ENCODE assay signal across 13 cellular contexts in genomic region chr12:1949771-1950470, GRCh38. TPM values are rescaled to one million over a fixed set of nuclear protein-coding genes. Genes with fewer than 3 reads are reported as not detected.
A peak's percentile ranks its signal among the peaks of the same experiment; 100 is the strongest.
DNase-seq lines count a peak whose midpoint lies in the region; ATAC-seq and TF ChIP-seq lines count a peak whose summit lies in the region.
"Had no signal": no experiment of that assay in that cellular context is flagged by ENCODE, and none has a peak within 500 bp of the region (broad histone marks: within the 10 kb centered on the region; RNA-seq: fewer than 3 reads in every experiment).

No MANE protein-coding gene starts in this region.

- H3K4me3 Mint-ChIP-seq in activated T-helper 2 cell treated with anti-CD3 and anti-CD28 coated beads, Interferon-gamma antibody, Interleukin-2, Interleukin-4, amounts not matched to agents 10 μg/mL and 5 μg/mL and 100 μg/mL, durations not matched to agents 14 hours and 24 hours and 36 hours (ENCODE audit: low read depth), result no peak overlapping the region
- H3K4me3 Mint-ChIP-seq: brain; stimulated activated naive CD8-positive, alpha-beta T cell treated with anti-CD3 and anti-CD28 coated beads, Interleukin-15, amount 100 ng/mL, for 72 hours had no signal

- H3K27ac ChIP-seq in lower lobe of right lung (peak overlapping the region; percentile 33), tibial artery (peak overlapping the region; percentile 53 to 57), A673 (ENCODE audit: low read depth, low read length, poor library complexity, severe bottlenecking) (no peak overlapping the region)

- no peaks in the 10 kb centered on the region for H3K27me3 Mint-ChIP-seq in activated T-helper 2 cell treated with anti-CD3 and anti-CD28 coated beads, Interferon-gamma antibody, Interleukin-2, Interleukin-4, amounts not matched to agents 10 μg/mL and 5 μg/mL and 100 μg/mL, durations not matched to agents 14 hours and 24 hours and 36 hours (ENCODE audit: low read depth)
- H3K27me3 Mint-ChIP-seq: brain; stimulated activated naive CD8-positive, alpha-beta T cell treated with anti-CD3 and anti-CD28 coated beads, Interleukin-15, amount 100 ng/mL, for 72 hours had no signal

- H3K27me3 ChIP-seq in lower lobe of right lung (ENCODE audit: low read depth) (no peaks in the 10 kb centered on the region), tibial artery (no peaks in the 10 kb centered on the region), A673 (replicated peaks; ENCODE audit: insufficient read depth, low read depth, low read length, poor library complexity) (no peaks in the 10 kb centered on the region)

- H3K4me3 ChIP-seq in lower lobe of right lung (no peak overlapping the region), tibial artery (no peak overlapping the region), A673 (ENCODE audit: low read depth, low read length, poor library complexity, severe bottlenecking) (no peak overlapping the region)

- peaks cover 41% of the 10 kb centered on the region for H3K36me3 Mint-ChIP-seq in activated T-helper 2 cell treated with anti-CD3 and anti-CD28 coated beads, Interferon-gamma antibody, Interleukin-2, Interleukin-4, amounts not matched to agents 10 μg/mL and 5 μg/mL and 100 μg/mL, durations not matched to agents 14 hours and 24 hours and 36 hours (ENCODE audit: low read depth)

- peak; percentile 87 for ATAC-seq in esophagus mucosa
- ATAC-seq in lower lobe of right lung, result peak; percentile 29 to 49
- ATAC-seq: stimulated activated naive CD8-positive, alpha-beta T cell treated with anti-CD3 and anti-CD28 coated beads, Interleukin-15, amount 100 ng/mL, for 72 hours had no signal

- H3K27ac Mint-ChIP-seq in activated T-helper 2 cell treated with anti-CD3 and anti-CD28 coated beads, Interferon-gamma antibody, Interleukin-2, Interleukin-4, amounts not matched to agents 10 μg/mL and 5 μg/mL and 100 μg/mL, durations not matched to agents 14 hours and 24 hours and 36 hours, result peak overlapping the region; percentile 71
- H3K27ac Mint-ChIP-seq: stimulated activated naive CD8-positive, alpha-beta T cell treated with anti-CD3 and anti-CD28 coated beads, Interleukin-15, amount 100 ng/mL, for 72 hours had no signal

- H3K9me3 ChIP-seq in lower lobe of right lung (no peaks in the 10 kb centered on the region), tibial artery (no peaks in the 10 kb centered on the region), A673 (ENCODE audit: low read depth, low read length, poor library complexity, severe bottlenecking) (no peaks in the 10 kb centered on the region)

- CTCF ChIA-PET in A673 (lab: Charles Lee), result no interaction called here

- TF ChIP-seq CTCF in lower lobe of right lung (IDR thresholded peaks at IDR 0.05) (no peak), tibial artery (IDR thresholded peaks at IDR 0.05) (no peak), A673 (conservative IDR thresholded peaks at IDR 0.05; ENCODE audit: low read depth, low read length) (no peak)

- POLR2A ChIA-PET in A673 (lab: Charles Lee; ENCODE audit: low non-redundant PET), result no interaction called here

- no TSS peak for BruUV-seq in A673 (replicated peaks; lab: Mats Ljungman, UMichigan)

- H3K4me1 Mint-ChIP-seq in activated T-helper 2 cell treated with anti-CD3 and anti-CD28 coated beads, Interferon-gamma antibody, Interleukin-2, Interleukin-4, amounts not matched to agents 10 μg/mL and 5 μg/mL and 100 μg/mL, durations not matched to agents 14 hours and 24 hours and 36 hours (ENCODE audit: low read depth), result peaks cover 15% of the 10 kb centered on the region
- H3K4me1 Mint-ChIP-seq: brain; stimulated activated naive CD8-positive, alpha-beta T cell treated with anti-CD3 and anti-CD28 coated beads, Interleukin-15, amount 100 ng/mL, for 72 hours had no signal

- no peak for DNase-seq in activated T-helper 2 cell treated with anti-CD3 and anti-CD28 coated beads, Interferon-gamma antibody, Interleukin-2, Interleukin-4, amounts not matched to agents 10 μg/mL and 5 μg/mL and 100 μg/mL, durations not matched to agents 14 hours and 24 hours and 36 hours (ENCODE audit: low spot score)
- DNase-seq in lower lobe of right lung, result no peak
- no peak for DNase-seq in tibial artery
- DNase-seq in NCI-H1417 (lab: John Stamatoyannopoulos, UW), result no peak
- DNase-seq in A673 (ENCODE audit: low spot score), result no peak
- DNase-seq in NCI-H510A (lab: John Stamatoyannopoulos, UW), result no peak
- no peak for DNase-seq in superior temporal gyrus (ENCODE audit: extremely low spot score)
- DNase-seq: activated CD4-positive, alpha-beta T cell treated with anti-CD3 and anti-CD28 coated beads for 4 hours; midbrain; stimulated activated naive CD8-positive, alpha-beta T cell treated with anti-CD3 and anti-CD28 coated beads, Interleukin-15, amount 100 ng/mL, for 72 hours had no signal

- no peaks in the 10 kb centered on the region for H3K9me3 Mint-ChIP-seq in activated T-helper 2 cell treated with anti-CD3 and anti-CD28 coated beads, Interferon-gamma antibody, Interleukin-2, Interleukin-4, amounts not matched to agents 10 μg/mL and 5 μg/mL and 100 μg/mL, durations not matched to agents 14 hours and 24 hours and 36 hours
- H3K9me3 Mint-ChIP-seq: stimulated activated naive CD8-positive, alpha-beta T cell treated with anti-CD3 and anti-CD28 coated beads, Interleukin-15, amount 100 ng/mL, for 72 hours had no signal

- intact Hi-C loops in activated T-helper 2 cell treated with anti-CD3 and anti-CD28 coated beads, Interferon-gamma antibody, Interleukin-2, Interleukin-4, amounts not matched to agents 10 μg/mL and 5 μg/mL and 100 μg/mL, durations not matched to agents 14 hours and 24 hours and 36 hours (cut with micrococcal nuclease), result no loop called here
- intact Hi-C loops in lower lobe of right lung (cut with DNase I) (no loop called here), tibial artery (cut with DNase I; ENCODE audit: low total_unique reads) (loop anchor here (10.0 kb wide), 1 partner anchor 305 kb away; no protein-coding TSS in a partner anchor), A673 (cut with micrococcal nuclease; ENCODE audit: unreplicated experiment) (no loop called here)

- H3K4me1 ChIP-seq in lower lobe of right lung (no peaks in the 10 kb centered on the region), tibial artery (peaks cover 0 to 15% (median 6%) of the 10 kb centered on the region in 4 donors), A673 (ENCODE audit: insufficient read depth, low read length, poor library complexity, severe bottlenecking) (no peaks in the 10 kb centered on the region)

- peaks cover 97% of the 10 kb centered on the region for H3K36me3 ChIP-seq in lower lobe of right lung
- H3K36me3 ChIP-seq in tibial artery, result peaks cover 72 to 89% (median 84%) of the 10 kb centered on the region in 3 donors
- no peaks in the 10 kb centered on the region for H3K36me3 ChIP-seq in A673 (ENCODE audit: insufficient read depth, low read length, poor library complexity, severe bottlenecking)

RNA-seq across cellular contexts. Expression of gene CACNA2D4, which starts 31.5 kb away (rescaled TPM):
- 6.2 and 10.0 TPM in 2 replicates for total RNA-seq in activated T-helper 2 cell treated with anti-CD3 and anti-CD28 coated beads, Interferon-gamma antibody, Interleukin-2, Interleukin-4, amounts not matched to agents 10 μg/mL and 5 μg/mL and 100 μg/mL, durations not matched to agents 14 hours and 24 hours and 36 hours
- total RNA-seq in esophagus mucosa (1.1 TPM), lower lobe of right lung (7.0 TPM), A673 (2021) (0.41 and 1.2 TPM in 2 replicates)
- total RNA-seq: H4 had no signal

RNA-seq across cellular contexts. Expression of gene DCP1B, which starts 54.3 kb away (rescaled TPM):
- total RNA-seq in activated T-helper 2 cell treated with anti-CD3 and anti-CD28 coated beads, Interferon-gamma antibody, Interleukin-2, Interleukin-4, amounts not matched to agents 10 μg/mL and 5 μg/mL and 100 μg/mL, durations not matched to agents 14 hours and 24 hours and 36 hours, result 9.2 and 10.2 TPM in 2 replicates
- 5.2 TPM for total RNA-seq in esophagus mucosa
- total RNA-seq in lower lobe of right lung, result 12.4 TPM
- total RNA-seq in A673 (2021), result 8.8 and 9.7 TPM in 2 replicates
